19 cellular contexts compared by ENCODE assay signal in the genomic region with DNA sequence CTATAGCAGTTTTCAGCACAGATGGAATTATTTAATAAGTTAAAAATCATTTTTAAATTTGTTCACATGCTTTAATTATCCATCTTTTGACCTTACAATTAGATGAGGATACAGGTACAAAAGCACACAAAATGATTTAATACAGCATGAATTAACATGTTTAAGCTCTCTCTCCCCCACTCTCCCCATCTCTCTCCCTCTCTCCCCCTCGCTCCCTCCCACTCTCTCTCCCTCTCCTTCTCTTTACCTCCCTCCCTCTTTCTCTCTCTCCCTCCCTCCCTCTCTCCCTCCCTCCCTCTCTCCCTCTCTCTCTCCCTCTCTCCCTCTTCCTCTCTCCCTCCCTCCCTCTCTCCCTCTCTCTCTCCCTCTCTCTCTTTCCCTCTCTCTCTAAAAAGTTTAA.
"Had no signal": no experiment of that assay in that cellular context is flagged by ENCODE, and none has a peak within 500 bp of the region (broad histone marks: within the 10 kb centered on the region; RNA-seq: fewer than 3 reads in every experiment).

No MANE protein-coding gene starts in this region.

- DNase-seq: dorsolateral prefrontal cortex; effector CD4-positive, alpha-beta T cell; foreskin fibroblast; gastrocnemius medialis; head of caudate nucleus; left ventricle myocardium superior; lower lobe of right lung; natural killer cell; pancreas; stimulated activated CD4-positive, alpha-beta T cell treated with anti-CD3 and anti-CD28 coated beads, Interleukin-2, amount 100 ng/mL, for 24 hours; stimulated activated CD4-positive, alpha-beta T cell treated with anti-CD3 and anti-CD28 coated beads, Interleukin-4, amount 100 ng/mL, for 24 hours; stimulated activated naive CD4-positive, alpha-beta T cell treated with Interleukin-2 at 50 U/mL for 16 hours; stomach; thyroid gland; trophoblast cell had no signal

- ATAC-seq: esophagus mucosa; gastrocnemius medialis; left ventricle myocardium superior; lower lobe of right lung; natural killer cell; pancreas; sciatic nerve; stimulated activated effector memory CD8-positive, alpha-beta T cell treated with anti-CD3 and anti-CD28 coated beads, Interleukin-12 subunit alpha, Interleukin-12 subunit beta, amount 100 ng/mL, for 72 hours had no signal

- H3K4me3 Mint-ChIP-seq: natural killer cell; neural crest cell; stimulated activated effector memory CD8-positive, alpha-beta T cell treated with anti-CD3 and anti-CD28 coated beads, Interleukin-12 subunit alpha, Interleukin-12 subunit beta, amount 100 ng/mL, for 72 hours had no signal

- H3K9me3 Mint-ChIP-seq: natural killer cell; neural crest cell; stimulated activated effector memory CD8-positive, alpha-beta T cell treated with anti-CD3 and anti-CD28 coated beads, Interleukin-12 subunit alpha, Interleukin-12 subunit beta, amount 100 ng/mL, for 72 hours had no signal

- H3K27ac Mint-ChIP-seq: natural killer cell; stimulated activated effector memory CD8-positive, alpha-beta T cell treated with anti-CD3 and anti-CD28 coated beads, Interleukin-12 subunit alpha, Interleukin-12 subunit beta, amount 100 ng/mL, for 72 hours had no signal

- H3K4me1 Mint-ChIP-seq: neural crest cell had no signal
